Comparison of ENCODE assay signal across 19 cellular contexts in the genomic region with DNA sequence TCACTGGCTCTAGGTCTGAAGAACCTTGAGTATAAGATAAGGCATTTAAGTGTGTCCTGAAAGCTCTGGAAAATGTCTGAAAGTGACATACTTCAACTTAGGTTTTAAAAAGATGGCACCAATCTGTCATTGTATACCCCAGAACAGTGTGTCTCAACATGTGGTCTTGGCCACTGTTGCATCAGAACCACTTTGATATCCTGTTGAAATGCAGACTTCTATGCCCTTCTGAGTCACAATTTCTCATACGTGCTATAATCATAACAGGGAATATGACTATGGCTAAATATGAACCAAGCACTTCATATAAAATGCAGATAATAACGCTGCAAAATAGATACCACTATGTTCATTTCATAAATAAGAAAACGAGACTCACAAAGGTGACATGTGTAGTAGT. TPM values are rescaled to one million over a fixed set of nuclear protein-coding genes. Genes with fewer than 3 reads are reported as not detected.
A peak's percentile ranks its signal among the peaks of the same experiment; 100 is the strongest.
DNase-seq lines count a peak whose midpoint lies in the region; FAIRE-seq and TF ChIP-seq lines count a peak whose summit lies in the region.
"Had no signal": no experiment of that assay in that cellular context is flagged by ENCODE, and none has a peak within 500 bp of the region (broad histone marks: within the 10 kb centered on the region; RNA-seq: fewer than 3 reads in every experiment).

No MANE protein-coding gene starts in this region.

- H3K9ac ChIP-seq in mesendoderm (ENCODE audit: low read length), result no peak overlapping the region

- no peak overlapping the region for H4K8ac ChIP-seq in mesendoderm (ENCODE audit: low read depth, low read length)

- no peak overlapping the region for H3K18ac ChIP-seq in mesendoderm (ENCODE audit: low read length)

- H3K56ac ChIP-seq in mesendoderm (ENCODE audit: low read length), result no peak overlapping the region

- no peak for TF ChIP-seq CTCF in choroid plexus epithelial cell (conservative IDR thresholded peaks at IDR 0.05; ENCODE audit: low read depth, low read length)

- no peak overlapping the region for H2AFZ ChIP-seq in ACC112 (ENCODE audit: low read length, unreplicated experiment)

- no peaks in the 10 kb centered on the region for H3K79me1 ChIP-seq in mesendoderm (ENCODE audit: low read length)

- no peak overlapping the region for H3K4me2 ChIP-seq in mesendoderm (ENCODE audit: low read length)

- no CpG with 5 or more reads among the region's 3 CpGs for WGBS in mesendoderm (ENCODE audit: extremely low coverage, insufficient coverage, low lambda C conversion rate)
- WGBS in small intestine, 3 donors, result 87 to 94% (median 89%) methylated on average over 3 of the region's 3 CpGs

- H2BK15ac ChIP-seq in mesendoderm (replicated peaks; ENCODE audit: low read depth), result no peak overlapping the region

- H3K23ac ChIP-seq in mesendoderm (ENCODE audit: low read length), result no peak overlapping the region

- H3K79me2 ChIP-seq in ACC112 (ENCODE audit: control insufficient read depth, insufficient read depth, low read length, unreplicated experiment), result no peaks in the 10 kb centered on the region
- no peaks in the 10 kb centered on the region for H3K79me2 ChIP-seq in mesendoderm (ENCODE audit: control insufficient read depth, insufficient read depth, low read length)

- H3K4me1 ChIP-seq in ACC112 (ENCODE audit: control insufficient read depth, insufficient read depth, low read length, unreplicated experiment) (peaks cover 16% of the 10 kb centered on the region), mesendoderm (ENCODE audit: control insufficient read depth, low read depth, low read length) (no peaks in the 10 kb centered on the region), small intestine (ENCODE audit: control insufficient read depth in 2 of 2, insufficient read depth in 1 of 2, low read depth in 1 of 2, low read length in 1 of 2) (no peaks in the 10 kb centered on the region)
- H3K4me1 ChIP-seq: BE2C, Peyer's patch had no signal

- H3K36me3 ChIP-seq in ACC112 (ENCODE audit: insufficient read depth, low read length) (no peaks in the 10 kb centered on the region), mesendoderm (ENCODE audit: control insufficient read depth, insufficient read depth, low read length) (no peaks in the 10 kb centered on the region), small intestine (ENCODE audit: control insufficient read depth in 2 of 2, insufficient read depth in 2 of 2, low read length in 2 of 2) (no peaks in the 10 kb centered on the region)
- H3K36me3 ChIP-seq: BE2C, Peyer's patch had no signal

- no peak overlapping the region for H2BK120ac ChIP-seq in mesendoderm (ENCODE audit: low read depth, low read length)

- H3K4ac ChIP-seq in mesendoderm (ENCODE audit: low read depth, low read length), result no peak overlapping the region

- H3K9me3 ChIP-seq in small intestine (ENCODE audit: control insufficient read depth, low read depth), result no peaks in the 10 kb centered on the region
- H3K9me3 ChIP-seq: BE2C had no signal

- DNase-seq in ELR (ENCODE audit: low read depth), result peak; percentile 61
- DNase-seq in MV-4-11 (lab: John Stamatoyannopoulos, UW), result peak; percentile 52
- peak; percentile 55 for DNase-seq in choroid plexus epithelial cell (ENCODE audit: low read depth)
- DNase-seq in mesendoderm, result no peak
- DNase-seq in COLO829 (ENCODE audit: low spot score), result no peak
- DNase-seq in small intestine, result no peak
- no peak for DNase-seq in NAMALWA (ENCODE audit: low spot score)
- DNase-seq: BE2C; CD4-positive, alpha-beta T cell; DMS79; HFFc6; KG1; NCI-H1417; NCI-H187 treated with DMSO at 0.1 percent for 48 hours; NCI-H446; Peyer's patch; SHP77; T-helper 1 cell had no signal

- H2AK5ac ChIP-seq in mesendoderm (ENCODE audit: low read length), result no peak overlapping the region

- no peak overlapping the region for H4K5ac ChIP-seq in mesendoderm (ENCODE audit: low read length)

- no peak for FAIRE-seq in small intestine (lab: Jason Lieb, UNC)

- H3K27ac ChIP-seq in ACC112 (ENCODE audit: low read depth, low read length), result peak overlapping the region; percentile 14; the same call in 1 of the 2 replicates
- no peak overlapping the region for H3K27ac ChIP-seq in mesendoderm (ENCODE audit: low read depth, low read length)
- no peak overlapping the region for H3K27ac ChIP-seq in small intestine (ENCODE audit: low read depth in 1 of 2, low read length in 1 of 2)
- H3K27ac ChIP-seq: Peyer's patch had no signal

- H3K4me3 ChIP-seq in ACC112 (ENCODE audit: low read depth, low read length) (no peak overlapping the region), choroid plexus epithelial cell (ENCODE audit: low read depth, low read length) (no peak overlapping the region), mesendoderm (ENCODE audit: low read length) (no peak overlapping the region), small intestine (ENCODE audit: low read depth in 1 of 2, low read length in 2 of 2) (no peak overlapping the region)
- H3K4me3 ChIP-seq: Peyer's patch had no signal

- no peak overlapping the region for H2BK5ac ChIP-seq in mesendoderm (ENCODE audit: low read length)

- H3K27me3 ChIP-seq in ACC112 (ENCODE audit: insufficient read depth, low read length), result no peaks in the 10 kb centered on the region
- no peaks in the 10 kb centered on the region for H3K27me3 ChIP-seq in mesendoderm (ENCODE audit: insufficient read depth, low read length, poor library complexity)
- H3K27me3 ChIP-seq in small intestine (ENCODE audit: control insufficient read depth in 2 of 2, insufficient read depth in 2 of 2, low read length in 2 of 2), result no peaks in the 10 kb centered on the region
- H3K27me3 ChIP-seq: BE2C, Peyer's patch had no signal

RNA-seq across cellular contexts. Expression of a gene that starts 38.0 kb away (rescaled TPM):
- 6.3 TPM for polyA plus RNA-seq in mesendoderm (2013, experiment 1 of 2)
- 6.0 TPM for polyA plus RNA-seq in mesendoderm (2013, experiment 2 of 2)
- polyA plus RNA-seq in small intestine, result 10 to 100 TPM in 1 of 3 donors, 1 to 10 TPM in 2; 1.1 to 24.6 (median 3.1) TPM

Comparison
In these comparisons a context has a peak if more than half of its experiments do, and no peak if none do; other contexts are left out.
1. DNase-seq: peak in ELR (single experiment), MV-4-11 (single experiment) and choroid plexus epithelial cell (single experiment); none in mesendoderm (single experiment), COLO829 (single experiment), small intestine (single experiment) and NAMALWA (single experiment).